ENCODE assay signal across 1 cellular context in genomic region chr5:133938932-133939331, GRCh38.
TF ChIP-seq lines count a peak whose summit lies in the region.

No MANE protein-coding gene starts in this region.

TF ChIP-seq in K562, 482 proteins besides CTCF, POLR2A, EP300 and RAD21:
- TF ChIP-seq, protein P1, sequence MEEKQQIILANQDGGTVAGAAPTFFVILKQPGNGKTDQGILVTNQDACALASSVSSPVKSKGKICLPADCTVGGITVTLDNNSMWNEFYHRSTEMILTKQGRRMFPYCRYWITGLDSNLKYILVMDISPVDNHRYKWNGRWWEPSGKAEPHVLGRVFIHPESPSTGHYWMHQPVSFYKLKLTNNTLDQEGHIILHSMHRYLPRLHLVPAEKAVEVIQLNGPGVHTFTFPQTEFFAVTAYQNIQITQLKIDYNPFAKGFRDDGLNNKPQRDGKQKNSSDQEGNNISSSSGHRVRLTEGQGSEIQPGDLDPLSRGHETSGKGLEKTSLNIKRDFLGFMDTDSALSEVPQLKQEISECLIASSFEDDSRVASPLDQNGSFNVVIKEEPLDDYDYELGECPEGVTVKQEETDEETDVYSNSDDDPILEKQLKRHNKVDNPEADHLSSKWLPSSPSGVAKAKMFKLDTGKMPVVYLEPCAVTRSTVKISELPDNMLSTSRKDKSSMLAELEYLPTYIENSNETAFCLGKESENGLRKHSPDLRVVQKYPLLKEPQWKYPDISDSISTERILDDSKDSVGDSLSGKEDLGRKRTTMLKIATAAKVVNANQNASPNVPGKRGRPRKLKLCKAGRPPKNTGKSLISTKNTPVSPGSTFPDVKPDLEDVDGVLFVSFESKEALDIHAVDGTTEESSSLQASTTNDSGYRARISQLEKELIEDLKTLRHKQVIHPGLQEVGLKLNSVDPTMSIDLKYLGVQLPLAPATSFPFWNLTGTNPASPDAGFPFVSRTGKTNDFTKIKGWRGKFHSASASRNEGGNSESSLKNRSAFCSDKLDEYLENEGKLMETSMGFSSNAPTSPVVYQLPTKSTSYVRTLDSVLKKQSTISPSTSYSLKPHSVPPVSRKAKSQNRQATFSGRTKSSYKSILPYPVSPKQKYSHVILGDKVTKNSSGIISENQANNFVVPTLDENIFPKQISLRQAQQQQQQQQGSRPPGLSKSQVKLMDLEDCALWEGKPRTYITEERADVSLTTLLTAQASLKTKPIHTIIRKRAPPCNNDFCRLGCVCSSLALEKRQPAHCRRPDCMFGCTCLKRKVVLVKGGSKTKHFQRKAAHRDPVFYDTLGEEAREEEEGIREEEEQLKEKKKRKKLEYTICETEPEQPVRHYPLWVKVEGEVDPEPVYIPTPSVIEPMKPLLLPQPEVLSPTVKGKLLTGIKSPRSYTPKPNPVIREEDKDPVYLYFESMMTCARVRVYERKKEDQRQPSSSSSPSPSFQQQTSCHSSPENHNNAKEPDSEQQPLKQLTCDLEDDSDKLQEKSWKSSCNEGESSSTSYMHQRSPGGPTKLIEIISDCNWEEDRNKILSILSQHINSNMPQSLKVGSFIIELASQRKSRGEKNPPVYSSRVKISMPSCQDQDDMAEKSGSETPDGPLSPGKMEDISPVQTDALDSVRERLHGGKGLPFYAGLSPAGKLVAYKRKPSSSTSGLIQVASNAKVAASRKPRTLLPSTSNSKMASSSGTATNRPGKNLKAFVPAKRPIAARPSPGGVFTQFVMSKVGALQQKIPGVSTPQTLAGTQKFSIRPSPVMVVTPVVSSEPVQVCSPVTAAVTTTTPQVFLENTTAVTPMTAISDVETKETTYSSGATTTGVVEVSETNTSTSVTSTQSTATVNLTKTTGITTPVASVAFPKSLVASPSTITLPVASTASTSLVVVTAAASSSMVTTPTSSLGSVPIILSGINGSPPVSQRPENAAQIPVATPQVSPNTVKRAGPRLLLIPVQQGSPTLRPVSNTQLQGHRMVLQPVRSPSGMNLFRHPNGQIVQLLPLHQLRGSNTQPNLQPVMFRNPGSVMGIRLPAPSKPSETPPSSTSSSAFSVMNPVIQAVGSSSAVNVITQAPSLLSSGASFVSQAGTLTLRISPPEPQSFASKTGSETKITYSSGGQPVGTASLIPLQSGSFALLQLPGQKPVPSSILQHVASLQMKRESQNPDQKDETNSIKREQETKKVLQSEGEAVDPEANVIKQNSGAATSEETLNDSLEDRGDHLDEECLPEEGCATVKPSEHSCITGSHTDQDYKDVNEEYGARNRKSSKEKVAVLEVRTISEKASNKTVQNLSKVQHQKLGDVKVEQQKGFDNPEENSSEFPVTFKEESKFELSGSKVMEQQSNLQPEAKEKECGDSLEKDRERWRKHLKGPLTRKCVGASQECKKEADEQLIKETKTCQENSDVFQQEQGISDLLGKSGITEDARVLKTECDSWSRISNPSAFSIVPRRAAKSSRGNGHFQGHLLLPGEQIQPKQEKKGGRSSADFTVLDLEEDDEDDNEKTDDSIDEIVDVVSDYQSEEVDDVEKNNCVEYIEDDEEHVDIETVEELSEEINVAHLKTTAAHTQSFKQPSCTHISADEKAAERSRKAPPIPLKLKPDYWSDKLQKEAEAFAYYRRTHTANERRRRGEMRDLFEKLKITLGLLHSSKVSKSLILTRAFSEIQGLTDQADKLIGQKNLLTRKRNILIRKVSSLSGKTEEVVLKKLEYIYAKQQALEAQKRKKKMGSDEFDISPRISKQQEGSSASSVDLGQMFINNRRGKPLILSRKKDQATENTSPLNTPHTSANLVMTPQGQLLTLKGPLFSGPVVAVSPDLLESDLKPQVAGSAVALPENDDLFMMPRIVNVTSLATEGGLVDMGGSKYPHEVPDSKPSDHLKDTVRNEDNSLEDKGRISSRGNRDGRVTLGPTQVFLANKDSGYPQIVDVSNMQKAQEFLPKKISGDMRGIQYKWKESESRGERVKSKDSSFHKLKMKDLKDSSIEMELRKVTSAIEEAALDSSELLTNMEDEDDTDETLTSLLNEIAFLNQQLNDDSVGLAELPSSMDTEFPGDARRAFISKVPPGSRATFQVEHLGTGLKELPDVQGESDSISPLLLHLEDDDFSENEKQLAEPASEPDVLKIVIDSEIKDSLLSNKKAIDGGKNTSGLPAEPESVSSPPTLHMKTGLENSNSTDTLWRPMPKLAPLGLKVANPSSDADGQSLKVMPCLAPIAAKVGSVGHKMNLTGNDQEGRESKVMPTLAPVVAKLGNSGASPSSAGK (IDR thresholded peaks at IDR 0.05), result no peak
- no peak for TF ChIP-seq RCOR1 (IDR thresholded peaks at IDR 0.05; ENCODE audit: borderline replicate concordance in 1 of 2, low read depth in 2 of 2, low read length in 2 of 2)
- 0 out of 2 replicates have a peak, but pooled peaks have one; percentile 17 for TF ChIP-seq ETV1 (tag; conservative IDR thresholded peaks at IDR 0.05; ENCODE audit: low read depth)
